Comparison of ENCODE assay signal across 1 cellular context in the genomic region with DNA sequence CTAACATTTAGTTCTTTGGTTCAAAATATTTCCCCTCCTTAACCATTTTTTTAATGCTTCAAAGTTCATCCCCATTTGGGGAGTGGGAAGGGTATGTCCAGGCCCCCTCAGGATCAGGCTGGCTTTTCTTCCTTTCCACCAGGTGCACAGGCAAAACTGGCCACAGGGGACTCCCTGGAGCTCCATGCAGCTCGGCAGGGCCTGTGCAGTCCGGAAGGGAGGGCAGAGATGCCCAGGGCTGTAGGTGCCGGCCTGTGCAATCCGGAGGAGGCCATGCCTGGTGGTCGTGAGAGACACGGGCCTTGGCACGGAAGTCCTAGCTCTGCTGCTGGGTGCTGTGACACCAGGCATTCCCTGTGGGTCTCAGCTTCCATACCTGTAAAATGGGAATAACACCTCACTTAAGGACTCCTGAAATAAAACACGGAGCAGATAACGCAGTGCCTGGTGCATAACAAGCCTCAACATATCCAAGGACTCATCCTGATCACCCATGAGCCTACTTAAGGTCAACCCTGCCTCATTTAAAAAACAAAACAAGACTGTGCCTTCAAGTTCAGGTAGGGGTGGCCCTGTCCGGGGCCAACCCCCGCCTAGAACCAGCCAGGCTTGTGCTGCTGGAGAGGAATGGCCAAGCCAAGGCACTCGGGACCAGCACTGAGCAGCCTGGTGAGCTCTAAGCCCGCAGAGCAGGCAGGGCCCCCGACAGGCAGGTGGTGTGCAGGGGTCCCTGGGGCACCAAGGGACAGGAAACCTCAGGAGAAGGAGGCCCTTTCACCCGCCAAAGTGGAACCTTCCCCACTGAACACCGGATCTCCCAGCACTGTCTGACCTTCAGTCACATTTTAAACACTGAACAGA.
TF ChIP-seq lines count a peak whose summit lies in the region.

No MANE protein-coding gene starts in this region.

TF ChIP-seq in HCT116, 20 proteins besides CTCF, POLR2A, EP300 and RAD21:
- TF ChIP-seq SIN3A (IDR thresholded peaks at IDR 0.05; ENCODE audit: low read depth) = no peak
- TF ChIP-seq FOSL1 (IDR thresholded peaks at IDR 0.05; ENCODE audit: low read depth) = no peak
- TF ChIP-seq ATF3 (IDR thresholded peaks at IDR 0.05) = no peak
- TF ChIP-seq EZH2phosphoT487 (IDR thresholded peaks at IDR 0.05; ENCODE audit: borderline replicate concordance) = no peak
- no peak for TF ChIP-seq CBX3 (IDR thresholded peaks at IDR 0.05; ENCODE audit: low read depth)
- TF ChIP-seq SRF (IDR thresholded peaks at IDR 0.05; ENCODE audit: low read depth) = no peak
- TF ChIP-seq ZNF274 (IDR thresholded peaks at IDR 0.05; ENCODE audit: low read depth, low read length) = no peak
